Comparison of ENCODE assay signal across 8 cellular contexts in the genomic region with DNA sequence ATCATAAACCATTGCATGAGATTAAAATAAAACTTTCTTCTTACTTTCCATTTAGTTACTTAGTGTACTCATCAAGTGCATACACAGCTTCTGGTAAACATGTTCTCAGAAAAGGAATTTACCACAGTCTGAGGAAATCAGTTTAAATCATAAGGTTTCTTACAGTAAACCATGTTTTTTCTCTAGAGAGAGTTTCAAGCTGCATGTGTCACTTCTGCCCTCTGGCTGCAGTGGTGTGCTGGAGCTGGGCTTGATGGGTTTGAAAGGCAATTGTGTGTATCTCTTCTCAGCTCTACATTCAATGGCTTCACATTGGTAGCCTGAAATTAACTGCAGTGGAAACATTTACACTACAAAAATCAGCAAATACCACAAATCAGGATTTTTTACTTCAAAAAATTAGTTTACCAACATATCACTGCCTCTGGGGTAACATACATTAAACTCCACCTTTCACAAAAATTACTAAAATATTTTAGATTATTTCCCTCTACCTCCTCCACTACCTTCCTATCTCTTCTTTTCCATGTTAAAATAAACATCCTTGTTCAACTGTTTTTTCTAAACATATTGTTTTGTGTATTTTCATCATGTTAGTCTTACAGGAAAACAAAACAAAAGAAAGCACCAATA.
DNase-seq lines count a peak whose midpoint lies in the region; ATAC-seq, FAIRE-seq and TF ChIP-seq lines count a peak whose summit lies in the region.

No MANE protein-coding gene starts in this region.

- no peak for FAIRE-seq in kidney (lab: Jason Lieb, UNC)

- H3K27me3 Mint-ChIP-seq in activated naive CD8-positive, alpha-beta T cell treated with anti-CD3 and anti-CD28 coated beads for 36 hours: no peaks in the 10 kb centered on the region

- H3K27ac ChIP-seq in kidney (ENCODE audit: low read depth in 2 of 2, low read length in 2 of 2): no peak overlapping the region

- H3K4me3 Mint-ChIP-seq in activated naive CD8-positive, alpha-beta T cell treated with anti-CD3 and anti-CD28 coated beads for 36 hours: no peak overlapping the region

- TF ChIP-seq CTCF in kidney (IDR thresholded peaks at IDR 0.05; ENCODE audit: borderline replicate concordance, extremely low read depth, insufficient read depth): no peak

- intact Hi-C loops in kidney (cut with DNase I): no loop called here

- H3K4me3 ChIP-seq in adipocyte (ENCODE audit: low read length): no peak overlapping the region
- no peak overlapping the region for H3K4me3 ChIP-seq in kidney (ENCODE audit: low read length in 2 of 2)

- ATAC-seq in HG02610 (IDR thresholded peaks at IDR 0.05; ENCODE audit: unreplicated experiment) (peak; percentile 57), GM21717 (IDR thresholded peaks at IDR 0.05; ENCODE audit: unreplicated experiment) (no peak), GM18867 (IDR thresholded peaks at IDR 0.05; ENCODE audit: unreplicated experiment) (no peak)

- H3K9me3 Mint-ChIP-seq in activated naive CD8-positive, alpha-beta T cell treated with anti-CD3 and anti-CD28 coated beads for 36 hours: peaks cover 3% of the 10 kb centered on the region

- no peaks in the 10 kb centered on the region for H3K36me3 ChIP-seq in adipocyte (ENCODE audit: control insufficient read depth, insufficient read depth, low read length, severe bottlenecking)
- no peaks in the 10 kb centered on the region for H3K36me3 ChIP-seq in kidney (ENCODE audit: control insufficient read depth in 1 of 2, insufficient read depth in 2 of 2, low read length in 2 of 2)

- no peaks in the 10 kb centered on the region for H3K9me3 ChIP-seq in adipocyte (ENCODE audit: control insufficient read depth, low read length)
- peaks cover 0 to 3% of the 10 kb centered on the region in 2 donors for H3K9me3 ChIP-seq in kidney (ENCODE audit: control insufficient read depth in 1 of 2, low read length in 2 of 2)

- H3K9ac ChIP-seq in adipocyte (ENCODE audit: low read length) (peak overlapping the region; percentile 8), kidney (ENCODE audit: low read length in 2 of 2) (no peak overlapping the region)

- H3K4me1 ChIP-seq in adipocyte (ENCODE audit: control insufficient read depth, insufficient read depth, low read length) (peaks cover 9% of the 10 kb centered on the region), kidney (ENCODE audit: control insufficient read depth in 1 of 2, insufficient read depth in 1 of 2, low read depth in 1 of 2, low read length in 2 of 2) (no peaks in the 10 kb centered on the region)

- no peaks in the 10 kb centered on the region for H3K36me3 Mint-ChIP-seq in activated naive CD8-positive, alpha-beta T cell treated with anti-CD3 and anti-CD28 coated beads for 36 hours

- no peaks in the 10 kb centered on the region for H3K27me3 ChIP-seq in adipocyte (replicated peaks; ENCODE audit: control insufficient read depth, insufficient read depth, low read length)

- no peaks in the 10 kb centered on the region for H3K4me1 Mint-ChIP-seq in activated naive CD8-positive, alpha-beta T cell treated with anti-CD3 and anti-CD28 coated beads for 36 hours

- DNase-seq in COR-L47 (lab: John Stamatoyannopoulos, UW) (peak; percentile 26), adipocyte (ENCODE audit: low read depth) (peak; percentile 62), kidney (peak; percentile 25), NCI-H1048 (lab: John Stamatoyannopoulos, UW) (no peak)
- DNase-seq in activated naive CD8-positive, alpha-beta T cell treated with anti-CD3 and anti-CD28 coated beads for 36 hours: no peak

- no peak overlapping the region for H3K27ac Mint-ChIP-seq in activated naive CD8-positive, alpha-beta T cell treated with anti-CD3 and anti-CD28 coated beads for 36 hours

Comparison
In these comparisons a context has a peak if more than half of its experiments do, and no peak if none do; other contexts are left out.
1. DNase-seq: peak in COR-L47 (single experiment), adipocyte (single experiment) and kidney (single experiment); none in activated naive CD8-positive, alpha-beta T cell treated with anti-CD3 and anti-CD28 coated beads for 36 hours (single experiment) and NCI-H1048 (single experiment).